Comparison of ENCODE assay signal across 1 cellular context in the genomic region with DNA sequence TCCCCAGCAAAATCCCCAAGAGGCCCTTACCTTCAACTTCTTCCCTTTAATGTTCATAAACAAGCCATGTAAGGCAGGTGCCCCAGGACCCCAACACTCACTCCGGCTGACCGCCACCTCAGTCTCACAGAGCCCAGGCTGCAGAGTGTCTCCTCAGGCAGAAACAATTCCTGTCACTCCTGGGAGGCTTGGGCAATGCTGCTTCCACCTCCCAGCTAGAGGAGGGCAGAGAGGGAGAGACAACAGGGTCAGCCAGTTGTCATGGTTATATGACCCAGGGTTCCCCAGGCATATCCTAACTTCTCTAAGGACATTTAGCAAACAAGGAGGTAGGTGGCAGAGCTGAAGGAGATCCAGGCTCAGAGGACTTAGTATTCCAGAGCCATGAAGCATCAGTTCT.
TF ChIP-seq lines count a peak whose summit lies in the region.

A gene with protein sequence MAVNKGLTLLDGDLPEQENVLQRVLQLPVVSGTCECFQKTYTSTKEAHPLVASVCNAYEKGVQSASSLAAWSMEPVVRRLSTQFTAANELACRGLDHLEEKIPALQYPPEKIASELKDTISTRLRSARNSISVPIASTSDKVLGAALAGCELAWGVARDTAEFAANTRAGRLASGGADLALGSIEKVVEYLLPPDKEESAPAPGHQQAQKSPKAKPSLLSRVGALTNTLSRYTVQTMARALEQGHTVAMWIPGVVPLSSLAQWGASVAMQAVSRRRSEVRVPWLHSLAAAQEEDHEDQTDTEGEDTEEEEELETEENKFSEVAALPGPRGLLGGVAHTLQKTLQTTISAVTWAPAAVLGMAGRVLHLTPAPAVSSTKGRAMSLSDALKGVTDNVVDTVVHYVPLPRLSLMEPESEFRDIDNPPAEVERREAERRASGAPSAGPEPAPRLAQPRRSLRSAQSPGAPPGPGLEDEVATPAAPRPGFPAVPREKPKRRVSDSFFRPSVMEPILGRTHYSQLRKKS (minus strand): TSS at position 147 of the 400 bp plus-strand sequence. CDS start 1,878 bp downstream, outside the sequence.

TF ChIP-seq in A549, 52 proteins besides CTCF, POLR2A, EP300 and RAD21:
- TF ChIP-seq EHF (CRISPR knock-in tag; IDR thresholded peaks at IDR 0.05) (no peak), FOSL2 (IDR thresholded peaks at IDR 0.05) (no peak), FOSL2 (CRISPR knock-in tag; IDR thresholded peaks at IDR 0.05) (no peak), KDM5A (IDR thresholded peaks at IDR 0.05) (no peak), MYC (IDR thresholded peaks at IDR 0.05; ENCODE audit: borderline replicate concordance, low read length) (no peak), HOXA7 (CRISPR knock-in tag; IDR thresholded peaks at IDR 0.05) (no peak), ELK1 (IDR thresholded peaks at IDR 0.05; ENCODE audit: low read depth, low read length) (no peak), RARB (CRISPR knock-in tag; IDR thresholded peaks at IDR 0.05) (no peak), ZNF302 (CRISPR knock-in tag; IDR thresholded peaks at IDR 0.05) (no peak), SREBF2 (IDR thresholded peaks at IDR 0.05) (no peak), ZC3H11A (IDR thresholded peaks at IDR 0.05) (no peak), RCOR1 (IDR thresholded peaks at IDR 0.05; ENCODE audit: low read depth, low read length) (no peak), HES2 (IDR thresholded peaks at IDR 0.05) (no peak), KDM1A (IDR thresholded peaks at IDR 0.05; ENCODE audit: low read depth) (no peak), BHLHE40 (IDR thresholded peaks at IDR 0.05; ENCODE audit: low read depth, low read length) (no peak), NFE2L2 (conservative IDR thresholded peaks at IDR 0.05; ENCODE audit: low read length) (no peak), ZFP36 (IDR thresholded peaks at IDR 0.05; ENCODE audit: borderline replicate concordance, partially characterized antibody) (no peak)
- TF ChIP-seq, protein P1, sequence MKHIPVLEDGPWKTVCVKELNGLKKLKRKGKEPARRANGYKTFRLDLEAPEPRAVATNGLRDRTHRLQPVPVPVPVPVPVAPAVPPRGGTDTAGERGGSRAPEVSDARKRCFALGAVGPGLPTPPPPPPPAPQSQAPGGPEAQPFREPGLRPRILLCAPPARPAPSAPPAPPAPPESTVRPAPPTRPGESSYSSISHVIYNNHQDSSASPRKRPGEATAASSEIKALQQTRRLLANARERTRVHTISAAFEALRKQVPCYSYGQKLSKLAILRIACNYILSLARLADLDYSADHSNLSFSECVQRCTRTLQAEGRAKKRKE (CRISPR knock-in tag; IDR thresholded peaks at IDR 0.05; ENCODE audit: low read depth), result no peak
